ENCODE assay signal across 8 cellular contexts in the genomic region with DNA sequence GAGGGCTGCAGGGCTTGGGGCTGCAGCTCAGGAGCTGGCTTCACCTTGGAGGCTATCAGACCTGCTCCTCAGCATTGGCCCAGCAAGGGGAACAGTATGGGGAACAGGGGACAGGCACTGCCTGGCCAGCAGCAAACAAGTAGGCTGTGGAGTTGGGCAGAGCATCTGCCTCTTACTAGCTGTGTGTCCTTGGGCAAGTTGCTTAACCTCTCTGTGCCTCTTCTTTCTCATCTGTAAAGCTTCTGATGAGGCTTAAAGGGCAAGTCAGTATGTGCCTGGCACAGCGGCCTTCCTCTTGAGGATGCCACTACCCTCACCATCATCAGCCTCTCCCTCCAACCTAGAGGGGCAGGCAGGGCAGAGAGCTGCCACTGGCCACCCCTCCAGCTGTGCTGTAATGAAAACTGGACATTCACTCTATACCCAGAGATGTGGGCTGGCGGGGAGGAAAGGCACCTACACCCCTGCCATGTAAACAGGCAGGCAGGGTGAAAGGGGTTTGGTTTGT. TPM values are rescaled to one million over a fixed set of nuclear protein-coding genes. Genes with fewer than 3 reads are reported as not detected.
A peak's percentile ranks its signal among the peaks of the same experiment; 100 is the strongest.
DNase-seq lines count a peak whose midpoint lies in the region; ATAC-seq and TF ChIP-seq lines count a peak whose summit lies in the region.

No MANE protein-coding gene starts in this region.

- H3K27ac ChIP-seq in mesendoderm (ENCODE audit: low read depth, low read length), result peak overlapping the region; percentile 65

- H2BK5ac ChIP-seq in mesendoderm (ENCODE audit: low read length), result no peak overlapping the region

- peak overlapping the region; percentile 98 for H3K56ac ChIP-seq in mesendoderm (ENCODE audit: low read length)

- H3K4ac ChIP-seq in mesendoderm (ENCODE audit: low read depth, low read length), result no peak overlapping the region

- H3K18ac ChIP-seq in mesendoderm (ENCODE audit: low read length), result no peak overlapping the region

- peak overlapping the region; percentile 26 for H3K27ac Mint-ChIP-seq in stimulated activated naive CD8-positive, alpha-beta T cell treated with anti-CD3 and anti-CD28 coated beads, Interleukin-15, Interleukin-2, amounts not matched to agents 100 ng/mL and 50 ng/mL, for 24 hours
- H3K27ac Mint-ChIP-seq in brain, result no peak overlapping the region

- H3K27me3 ChIP-seq in mesendoderm (ENCODE audit: insufficient read depth, low read length, poor library complexity), result no peaks in the 10 kb centered on the region

- H3K9ac ChIP-seq in mesendoderm (ENCODE audit: low read length), result peak overlapping the region; percentile 86

- no peaks in the 10 kb centered on the region for H3K79me1 ChIP-seq in mesendoderm (ENCODE audit: low read length)

- no peak for ATAC-seq in stimulated activated naive CD8-positive, alpha-beta T cell treated with anti-CD3 and anti-CD28 coated beads, Interleukin-15, Interleukin-2, amounts not matched to agents 100 U/mL and 50 U/mL, for 24 hours
- ATAC-seq in GM18517 (IDR thresholded peaks at IDR 0.05; ENCODE audit: unreplicated experiment), result no peak

- H3K36me3 Mint-ChIP-seq in stimulated activated naive CD8-positive, alpha-beta T cell treated with anti-CD3 and anti-CD28 coated beads, Interleukin-15, Interleukin-2, amounts not matched to agents 100 ng/mL and 50 ng/mL, for 24 hours (ENCODE audit: low read depth), result no peaks in the 10 kb centered on the region
- H3K36me3 Mint-ChIP-seq in brain, result no peaks in the 10 kb centered on the region

- no peak overlapping the region for H4K8ac ChIP-seq in mesendoderm (ENCODE audit: low read depth, low read length)

- H3K27me3 Mint-ChIP-seq in stimulated activated naive CD8-positive, alpha-beta T cell treated with anti-CD3 and anti-CD28 coated beads, Interleukin-15, Interleukin-2, amounts not matched to agents 100 ng/mL and 50 ng/mL, for 24 hours, result no peaks in the 10 kb centered on the region
- peaks cover 5% of the 10 kb centered on the region for H3K27me3 Mint-ChIP-seq in brain

- H4K5ac ChIP-seq in mesendoderm (ENCODE audit: low read length), result no peak overlapping the region

- H3K4me3 Mint-ChIP-seq in stimulated activated naive CD8-positive, alpha-beta T cell treated with anti-CD3 and anti-CD28 coated beads, Interleukin-15, Interleukin-2, amounts not matched to agents 100 ng/mL and 50 ng/mL, for 24 hours, result peak overlapping the region; percentile 79
- peak overlapping the region; percentile 19 to 77 (median 66) for H3K4me3 Mint-ChIP-seq in brain

- no peak for DNase-seq in stimulated activated naive CD8-positive, alpha-beta T cell treated with anti-CD3 and anti-CD28 coated beads, Interleukin-15, Interleukin-2, amounts not matched to agents 100 U/mL and 50 U/mL, for 24 hours
- no peak for DNase-seq in mesendoderm
- DNase-seq in DMS114 treated with DMSO at 0.1 percent for 48 hours (lab: John Stamatoyannopoulos, UW; ENCODE audit: unreplicated experiment), result no peak
- no peak for DNase-seq in NCI-H1436 treated with DMSO at 0.1 percent for 48 hours (lab: John Stamatoyannopoulos, UW)
- no peak for DNase-seq in activated CD8-positive, alpha-beta memory T cell treated with anti-CD3 and anti-CD28 coated beads, Interleukin-2, amount 50 U/mL, for 4 hours

- H2BK120ac ChIP-seq in mesendoderm (ENCODE audit: low read depth, low read length), result no peak overlapping the region

- no peak overlapping the region for H2BK15ac ChIP-seq in mesendoderm (replicated peaks; ENCODE audit: low read depth)

- no CpG with 5 or more reads among the region's 2 CpGs for WGBS in mesendoderm (ENCODE audit: extremely low coverage, insufficient coverage, low lambda C conversion rate)

- H3K4me3 ChIP-seq in mesendoderm (ENCODE audit: low read length), result no peak overlapping the region

- TF ChIP-seq CTCF in brain (conservative IDR thresholded peaks at IDR 0.05), result no peak

- no peak overlapping the region for H2AK5ac ChIP-seq in mesendoderm (ENCODE audit: low read length)

- H3K4me1 ChIP-seq in mesendoderm (ENCODE audit: control insufficient read depth, low read depth, low read length), result peaks cover 6% of the 10 kb centered on the region

- peaks cover 18% of the 10 kb centered on the region for H3K4me1 Mint-ChIP-seq in stimulated activated naive CD8-positive, alpha-beta T cell treated with anti-CD3 and anti-CD28 coated beads, Interleukin-15, Interleukin-2, amounts not matched to agents 100 ng/mL and 50 ng/mL, for 24 hours (ENCODE audit: low read depth)
- H3K4me1 Mint-ChIP-seq in brain, result peaks cover 15% of the 10 kb centered on the region

- no peak overlapping the region for H3K23ac ChIP-seq in mesendoderm (ENCODE audit: low read length)

- H3K4me2 ChIP-seq in mesendoderm (ENCODE audit: low read length), result peak overlapping the region; percentile 63

- H3K36me3 ChIP-seq in mesendoderm (ENCODE audit: control insufficient read depth, insufficient read depth, low read length), result no peaks in the 10 kb centered on the region

- no peaks in the 10 kb centered on the region for H3K79me2 ChIP-seq in mesendoderm (ENCODE audit: control insufficient read depth, insufficient read depth, low read length)

- no peaks in the 10 kb centered on the region for H3K9me3 Mint-ChIP-seq in stimulated activated naive CD8-positive, alpha-beta T cell treated with anti-CD3 and anti-CD28 coated beads, Interleukin-15, Interleukin-2, amounts not matched to agents 100 ng/mL and 50 ng/mL, for 24 hours
- peaks cover 0 to 3% (median 0%) of the 10 kb centered on the region in 5 experiments for H3K9me3 Mint-ChIP-seq in brain

RNA-seq across cellular contexts. Expression of a gene that starts 7.5 kb away (rescaled TPM):
- 323 TPM for polyA plus RNA-seq in brain (ENCODE audit: insufficient read depth, low read depth, low replicate concordance)
- 4.1 TPM for polyA plus RNA-seq in mesendoderm (2013, experiment 1 of 2)
- 4.4 TPM for polyA plus RNA-seq in mesendoderm (2013, experiment 2 of 2)

RNA-seq across cellular contexts. Expression of a gene that starts 36.1 kb away (rescaled TPM):
- polyA plus RNA-seq in brain (ENCODE audit: insufficient read depth, low read depth, low replicate concordance), result 10.6 TPM
- polyA plus RNA-seq in mesendoderm (2013, experiment 1 of 2), result 18.5 TPM
- polyA plus RNA-seq in mesendoderm (2013, experiment 2 of 2), result 18.7 TPM
